ENCODE assay signal across 1 cellular context in the genomic region with DNA sequence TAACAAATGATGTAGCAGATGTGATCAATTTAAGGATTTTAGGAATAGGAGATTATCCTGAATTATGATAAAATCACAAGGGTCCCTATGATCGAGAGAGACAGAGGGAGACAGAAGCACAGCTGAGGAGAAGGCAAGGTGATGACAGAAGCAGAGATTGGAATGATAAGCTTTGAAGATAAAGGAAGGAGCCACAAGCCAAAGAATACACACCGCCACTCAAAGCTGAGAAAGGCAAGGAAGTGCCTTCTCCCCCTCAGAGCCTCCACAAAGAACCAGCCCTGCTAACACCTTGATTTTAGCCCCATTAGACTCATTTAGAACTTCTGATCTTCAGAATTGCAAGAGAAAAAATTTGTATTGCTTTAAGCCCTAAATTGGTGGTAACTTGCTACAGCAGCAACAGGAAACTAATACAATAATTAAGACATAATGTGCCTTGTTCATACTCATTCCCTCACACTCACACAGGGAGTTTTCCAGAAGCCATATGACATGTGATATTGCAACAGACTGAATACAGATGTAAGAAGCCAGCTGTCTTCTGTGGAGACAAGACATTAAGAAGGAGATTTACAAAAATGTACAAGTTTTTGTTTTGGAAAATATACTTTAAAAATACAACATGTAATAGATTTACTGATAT.
TF ChIP-seq lines count a peak whose summit lies in the region.

No MANE protein-coding gene starts in this region.

TF ChIP-seq in K562, 482 proteins besides CTCF, POLR2A, EP300 and RAD21 (continued from another document and continues in another):
- TF ChIP-seq IRF9 (tag; IDR thresholded peaks at IDR 0.05) (no peak), STAT5A (IDR thresholded peaks at IDR 0.05; ENCODE audit: borderline replicate concordance, low read length) (no peak), MYBL2 (IDR thresholded peaks at IDR 0.05; ENCODE audit: low read depth) (no peak), MYBL2 (CRISPR knock-in tag; IDR thresholded peaks at IDR 0.05; ENCODE audit: borderline replicate concordance) (no peak), MEIS2 (IDR thresholded peaks at IDR 0.05; ENCODE audit: partially characterized antibody) (peak; percentile 97), PURB (CRISPR knock-in tag; IDR thresholded peaks at IDR 0.05; ENCODE audit: low read depth) (no peak), ZNF696 (CRISPR knock-in tag; conservative IDR thresholded peaks at IDR 0.05) (no peak), CBX5 (IDR thresholded peaks at IDR 0.05; ENCODE audit: borderline replicate concordance, low read depth) (no peak), KDM1A (IDR thresholded peaks at IDR 0.05) (0 out of 4 replicates have a peak, but pooled peaks of 1 of the 2 experiments have one; percentile 8), ZBTB5 (IDR thresholded peaks at IDR 0.05) (no peak), CXXC5 (CRISPR knock-in tag; IDR thresholded peaks at IDR 0.05) (no peak), ARID3A (IDR thresholded peaks at IDR 0.05; ENCODE audit: borderline replicate concordance, low read depth, low read length) (no peak), BCL6 (CRISPR knock-in tag; IDR thresholded peaks at IDR 0.05) (no peak), MAZ (CRISPR knock-in tag; conservative IDR thresholded peaks at IDR 0.05 in 1 of 2, IDR thresholded peaks at IDR 0.05 in 1 of 2) (no peak), USF1 (CRISPR knock-in tag; IDR thresholded peaks at IDR 0.05) (no peak), MTA1 (IDR thresholded peaks at IDR 0.05; ENCODE audit: borderline replicate concordance) (peak; percentile 54; the same call in 1 of the 2 replicates), CSDE1 (IDR thresholded peaks at IDR 0.05) (no peak), TBP (optimal IDR thresholded peaks at IDR 0.05; ENCODE audit: low read depth, low read length) (no peak), E2F4 (CRISPR knock-in tag; IDR thresholded peaks at IDR 0.05; ENCODE audit: low read depth) (no peak), CHD1 (IDR thresholded peaks at IDR 0.05; ENCODE audit: low read length) (no peak), ZNF232 (CRISPR knock-in tag; IDR thresholded peaks at IDR 0.05) (no peak), RBM15 (IDR thresholded peaks at IDR 0.05; ENCODE audit: insufficient read depth, low read length) (no peak), ZNF212 (CRISPR knock-in tag; IDR thresholded peaks at IDR 0.05) (no peak), ZMIZ1 (IDR thresholded peaks at IDR 0.05; ENCODE audit: low read depth in 2 of 2, low read length in 2 of 2) (no peak), POLR2B (IDR thresholded peaks at IDR 0.05; ENCODE audit: low read depth, partially characterized antibody) (no peak), ZNF263 (CRISPR knock-in tag; IDR thresholded peaks at IDR 0.05; ENCODE audit: borderline replicate concordance) (no peak), CBFB (CRISPR knock-in tag; IDR thresholded peaks at IDR 0.05) (no peak), ZEB2 (IDR thresholded peaks at IDR 0.05) (peak; percentile 65; the same call in 1 of the 2 replicates), KAT7 (CRISPR knock-in tag; IDR thresholded peaks at IDR 0.05; ENCODE audit: borderline replicate concordance) (no peak), ZNF197 (CRISPR knock-in tag; IDR thresholded peaks at IDR 0.05; ENCODE audit: low read depth) (no peak), RCOR1 (IDR thresholded peaks at IDR 0.05; ENCODE audit: borderline replicate concordance in 1 of 2, low read depth in 2 of 2, low read length in 2 of 2) (peak in 1 of 2 experiments; percentile 63; a peak in 1 of 4 replicates), ZKSCAN3 (CRISPR knock-in tag; IDR thresholded peaks at IDR 0.05) (no peak), COPS2 (conservative IDR thresholded peaks at IDR 0.05) (no peak), KLF13 (tag; IDR thresholded peaks at IDR 0.05; ENCODE audit: borderline replicate concordance, low read depth) (no peak), SMARCA5 (IDR thresholded peaks at IDR 0.05) (no peak)
- TF ChIP-seq, protein P1, sequence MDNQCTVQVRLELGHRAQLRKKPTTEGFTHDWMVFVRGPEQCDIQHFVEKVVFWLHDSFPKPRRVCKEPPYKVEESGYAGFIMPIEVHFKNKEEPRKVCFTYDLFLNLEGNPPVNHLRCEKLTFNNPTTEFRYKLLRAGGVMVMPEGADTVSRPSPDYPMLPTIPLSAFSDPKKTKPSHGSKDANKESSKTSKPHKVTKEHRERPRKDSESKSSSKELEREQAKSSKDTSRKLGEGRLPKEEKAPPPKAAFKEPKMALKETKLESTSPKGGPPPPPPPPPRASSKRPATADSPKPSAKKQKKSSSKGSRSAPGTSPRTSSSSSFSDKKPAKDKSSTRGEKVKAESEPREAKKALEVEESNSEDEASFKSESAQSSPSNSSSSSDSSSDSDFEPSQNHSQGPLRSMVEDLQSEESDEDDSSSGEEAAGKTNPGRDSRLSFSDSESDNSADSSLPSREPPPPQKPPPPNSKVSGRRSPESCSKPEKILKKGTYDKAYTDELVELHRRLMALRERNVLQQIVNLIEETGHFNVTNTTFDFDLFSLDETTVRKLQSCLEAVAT (IDR thresholded peaks at IDR 0.05): no peak
- TF ChIP-seq, protein P2, sequence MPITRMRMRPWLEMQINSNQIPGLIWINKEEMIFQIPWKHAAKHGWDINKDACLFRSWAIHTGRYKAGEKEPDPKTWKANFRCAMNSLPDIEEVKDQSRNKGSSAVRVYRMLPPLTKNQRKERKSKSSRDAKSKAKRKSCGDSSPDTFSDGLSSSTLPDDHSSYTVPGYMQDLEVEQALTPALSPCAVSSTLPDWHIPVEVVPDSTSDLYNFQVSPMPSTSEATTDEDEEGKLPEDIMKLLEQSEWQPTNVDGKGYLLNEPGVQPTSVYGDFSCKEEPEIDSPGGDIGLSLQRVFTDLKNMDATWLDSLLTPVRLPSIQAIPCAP (CRISPR knock-in tag; IDR thresholded peaks at IDR 0.05; ENCODE audit: borderline replicate concordance): no peak
- TF ChIP-seq, protein P3, sequence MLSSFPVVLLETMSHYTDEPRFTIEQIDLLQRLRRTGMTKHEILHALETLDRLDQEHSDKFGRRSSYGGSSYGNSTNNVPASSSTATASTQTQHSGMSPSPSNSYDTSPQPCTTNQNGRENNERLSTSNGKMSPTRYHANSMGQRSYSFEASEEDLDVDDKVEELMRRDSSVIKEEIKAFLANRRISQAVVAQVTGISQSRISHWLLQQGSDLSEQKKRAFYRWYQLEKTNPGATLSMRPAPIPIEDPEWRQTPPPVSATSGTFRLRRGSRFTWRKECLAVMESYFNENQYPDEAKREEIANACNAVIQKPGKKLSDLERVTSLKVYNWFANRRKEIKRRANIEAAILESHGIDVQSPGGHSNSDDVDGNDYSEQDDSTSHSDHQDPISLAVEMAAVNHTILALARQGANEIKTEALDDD (IDR thresholded peaks at IDR 0.05): no peak
